Comparison of ENCODE assay signal across 28 cellular contexts in genomic region chr5:32301891-32302290, GRCh38.
"Had no signal": no experiment of that assay in that cellular context is flagged by ENCODE, and none has a peak within 500 bp of the region (broad histone marks: within the 10 kb centered on the region; RNA-seq: fewer than 3 reads in every experiment).

No MANE protein-coding gene starts in this region.

- H3K36me3 ChIP-seq: ascending aorta, SJSA1 had no signal

- H3K27ac ChIP-seq: ascending aorta, SJSA1 had no signal

- ATAC-seq: activated CD8-positive, alpha-beta T cell treated with anti-CD3 and anti-CD28 coated beads, Interleukin-2, amount 10 ng/mL, durations not matched to agents 7 days and 5 days; activated naive CD4-positive, alpha-beta T cell treated with anti-CD3 and anti-CD28 coated beads, Interleukin-2, amount 50 U/mL, for 72 hours; activated naive CD8-positive, alpha-beta T cell treated with anti-CD3 and anti-CD28 coated beads, Interleukin-2, amount 50 U/mL, for 24 hours; PC-3; SK-N-SH treated with all-trans-retinoic acid at 6 μM for 48 hours; WTC11 had no signal

- H3K27me3 ChIP-seq: ascending aorta, SJSA1 had no signal

- H3K4me1 ChIP-seq: ascending aorta, SJSA1 had no signal

- H3K9me3 ChIP-seq: ascending aorta, SJSA1 had no signal

- FAIRE-seq: RCC 7860 had no signal

- H3K4me3 ChIP-seq: ascending aorta, SJSA1 had no signal

- DNase-seq: activated CD4-positive, alpha-beta T cell treated with anti-CD3 and anti-CD28 coated beads for 48 hours; activated CD4-positive, alpha-beta T cell treated with anti-CD3 and anti-CD28 coated beads, Interleukin-2, amount 50 U/mL, for 4 hours; activated CD4-positive, CD25-positive, alpha-beta regulatory T cell treated with anti-CD3 and anti-CD28 coated beads, Interleukin-2, amount 50 U/mL, for 72 hours; activated CD8-positive, alpha-beta memory T cell treated with anti-CD3 and anti-CD28 coated beads, Interleukin-2, amount 50 U/mL, for 48 hours; activated CD8-positive, alpha-beta T cell treated with anti-CD3 and anti-CD28 coated beads, Interleukin-2, amount 10 ng/mL, durations not matched to agents 7 days and 5 days; activated effector memory CD4-positive, alpha-beta T cell treated with anti-CD3 and anti-CD28 coated beads, Interleukin-2, amount 50 U/mL, for 16 hours; activated naive CD4-positive, alpha-beta T cell treated with Interleukin-2 at 50 U/mL for 16 hours; activated naive CD8-positive, alpha-beta T cell treated with anti-CD3 and anti-CD28 coated beads, Interleukin-2, amount 50 U/mL, for 24 hours; activated T-cell treated with anti-CD3 and anti-CD28 coated beads, Interleukin-2, amount 50 U/mL, for 1 hour; amniotic stem cell; Kasumi-1; NCI-H1092; NCI-H1417; NCI-H1930; NCI-H2171; NCI-H226; NCI-H526 treated with DMSO at 0.1 percent for 48 hours; NCI-H82; NK-92 treated with Interleukin-12 subunit alpha and Interleukin-12 subunit beta, amount 100 ng/mL, for 24 hours; PC-3; SHP77; SW 1271 had no signal
